Comparison of ENCODE assay signal across 24 cellular contexts in the genomic region with DNA sequence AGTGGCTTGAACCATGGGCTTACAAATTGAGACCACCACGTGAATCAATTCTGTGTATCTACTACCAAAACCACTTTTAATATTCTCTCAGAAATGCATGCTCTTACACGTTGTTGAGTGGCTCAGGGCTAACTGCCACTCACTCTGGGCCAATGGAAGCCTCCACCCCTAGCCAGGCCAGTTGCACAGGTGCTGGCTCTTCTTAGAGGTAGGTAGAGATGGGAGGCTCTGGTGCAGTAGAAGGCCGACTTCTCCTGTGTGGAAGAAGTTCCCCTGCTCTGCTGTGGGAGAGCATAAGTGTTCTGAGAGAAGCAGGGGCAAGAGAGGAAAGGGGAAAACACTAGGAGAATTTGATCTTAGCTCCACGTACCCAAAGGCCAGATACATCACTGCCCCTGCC.
"Had no signal": no experiment of that assay in that cellular context is flagged by ENCODE, and none has a peak within 500 bp of the region (broad histone marks: within the 10 kb centered on the region; RNA-seq: fewer than 3 reads in every experiment).

No MANE protein-coding gene starts in this region.

- H3K27me3 ChIP-seq: heart right ventricle, neural progenitor cell, SJCRH30, testis, transverse colon had no signal

- DNase-seq: activated CD4-positive, alpha-beta T cell treated with anti-CD3 and anti-CD28 coated beads for 48 hours; activated CD4-positive, CD25-positive, alpha-beta regulatory T cell; activated CD8-positive, alpha-beta memory T cell treated with anti-CD3 and anti-CD28 coated beads for 24 hours; activated CD8-positive, alpha-beta memory T cell treated with anti-CD3 and anti-CD28 coated beads, Interleukin-2, amount 50 U/mL, for 4 hours; activated gamma-delta T cell treated with Interleukin-2 at 50 U/mL for 16 hours; dermis blood vessel endothelial cell; effector CD8-positive, alpha-beta T cell; esophagus squamous epithelium; foreskin melanocyte; heart right ventricle; midbrain; naive thymus-derived CD4-positive, alpha-beta T cell; occipital lobe; posterior cingulate gyrus; right cardiac atrium; SJCRH30; stimulated activated CD4-positive, alpha-beta T cell treated with anti-CD3 and anti-CD28 coated beads, Interleukin-15, amount 100 ng/mL, for 24 hours; stimulated activated CD4-positive, alpha-beta T cell treated with anti-CD3 and anti-CD28 coated beads, Interleukin-2, amount 100 ng/mL, for 24 hours; stimulated activated naive CD4-positive, alpha-beta T cell; testis; transverse colon had no signal

- H3K4me3 Mint-ChIP-seq: neural progenitor cell had no signal

- H3K4me3 ChIP-seq: esophagus squamous epithelium, heart right ventricle, neural progenitor cell, SJCRH30, testis, transverse colon had no signal

- H3K36me3 Mint-ChIP-seq: neural progenitor cell had no signal

- H2AFZ ChIP-seq: neural progenitor cell had no signal

- H3K4me1 ChIP-seq: esophagus squamous epithelium, neural progenitor cell, testis had no signal

- H3K36me3 ChIP-seq: esophagus squamous epithelium, heart right ventricle, neural progenitor cell, SJCRH30, transverse colon had no signal

- H3K27ac ChIP-seq: epithelial cell of prostate, esophagus squamous epithelium, heart right ventricle, neural progenitor cell, SJCRH30, testis, transverse colon had no signal

- H3K4me2 ChIP-seq: neural progenitor cell had no signal

- H3K9me3 Mint-ChIP-seq: neural progenitor cell had no signal

- ATAC-seq: heart right ventricle; naive thymus-derived CD4-positive, alpha-beta T cell; right cardiac atrium; SK-N-SH treated with all-trans-retinoic acid at 6 μM for 48 hours had no signal

- H3K27ac Mint-ChIP-seq: neural progenitor cell had no signal
